12 cellular contexts compared by ENCODE assay signal in the genomic region with DNA sequence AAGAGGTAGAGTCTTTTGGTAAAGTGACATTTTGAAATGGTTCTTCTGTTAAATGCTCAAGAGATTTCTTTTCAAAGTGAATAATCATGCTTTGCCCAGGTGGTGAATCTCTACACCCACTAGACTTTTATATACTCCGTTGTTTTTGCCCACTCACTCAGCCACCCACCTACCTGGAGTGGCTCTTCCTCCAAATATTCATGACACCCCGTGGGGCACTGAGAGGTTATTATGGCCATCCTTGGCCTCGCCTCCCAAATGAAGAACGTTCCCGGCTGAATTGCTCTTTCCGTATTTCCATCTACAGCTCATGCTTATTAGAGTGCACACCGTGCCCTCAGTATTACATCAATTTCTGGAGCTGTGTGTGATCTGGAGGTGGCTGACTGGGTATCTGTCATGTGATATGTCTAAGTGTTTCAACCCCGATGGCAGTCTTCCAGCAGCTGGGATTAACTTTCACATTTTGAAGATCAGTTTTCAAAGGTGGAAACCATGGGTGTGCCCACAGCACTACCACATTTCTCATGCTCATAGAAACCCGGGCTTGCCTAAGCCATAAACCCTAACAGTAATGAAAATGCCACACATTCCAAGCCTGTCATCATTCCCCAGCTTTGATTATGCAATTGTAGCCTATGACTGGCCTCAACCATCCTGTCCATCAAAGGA.
A peak's percentile ranks its signal among the peaks of the same experiment; 100 is the strongest.
DNase-seq lines count a peak whose midpoint lies in the region; ATAC-seq and TF ChIP-seq lines count a peak whose summit lies in the region.
"Had no signal": no experiment of that assay in that cellular context is flagged by ENCODE, and none has a peak within 500 bp of the region (broad histone marks: within the 10 kb centered on the region; RNA-seq: fewer than 3 reads in every experiment).

No MANE protein-coding gene starts in this region.

- H3K27me3 Mint-ChIP-seq in nephron progenitor cell (ENCODE audit: low read depth, poor library complexity) = no peaks in the 10 kb centered on the region
- H3K27me3 Mint-ChIP-seq: CD8-positive, alpha-beta memory T cell; progenitor cell of endocrine pancreas had no signal

- H3K4me3 Mint-ChIP-seq in nephron progenitor cell = no peak overlapping the region
- H3K4me3 Mint-ChIP-seq: CD8-positive, alpha-beta memory T cell had no signal

- no peak overlapping the region for H3K27ac Mint-ChIP-seq in nephron progenitor cell
- H3K27ac Mint-ChIP-seq: CD8-positive, alpha-beta memory T cell; progenitor cell of endocrine pancreas had no signal

- ATAC-seq in HG02973 (IDR thresholded peaks at IDR 0.05; ENCODE audit: unreplicated experiment) = no peak

- no peak for TF ChIP-seq CTCF in kidney epithelial cell (IDR thresholded peaks at IDR 0.05; ENCODE audit: insufficient read depth, low read length, poor library complexity, severe bottlenecking)
- TF ChIP-seq CTCF in nephron progenitor cell (IDR thresholded peaks at IDR 0.05) = no peak

- DNase-seq in AG08396 (ENCODE audit: low spot score) = peak; percentile 22
- DNase-seq in HT1080 (ENCODE audit: low read depth) = peak; percentile 91
- DNase-seq in SJCRH30 = peak; percentile 73 to 76
- peak; percentile 81 for DNase-seq in kidney epithelial cell (ENCODE audit: low read depth)
- DNase-seq in activated CD4-positive, CD25-positive, alpha-beta regulatory T cell treated with anti-CD3 and anti-CD28 coated beads, Interleukin-2, amount 50 U/mL, for 72 hours = no peak
- DNase-seq in nephron progenitor cell = no peak
- DNase-seq in amniotic stem cell (lab: John Stamatoyannopoulos, UW) = no peak
- DNase-seq: CD8-positive, alpha-beta memory T cell; SIG-M5; stimulated activated naive CD4-positive, alpha-beta T cell treated with Interleukin-2 at 50 U/mL for 16 hours had no signal

- H3K36me3 Mint-ChIP-seq in nephron progenitor cell (ENCODE audit: low read depth) = no peaks in the 10 kb centered on the region
- H3K36me3 Mint-ChIP-seq: CD8-positive, alpha-beta memory T cell had no signal

- no peak overlapping the region for H3K4me3 ChIP-seq in SJCRH30
- no peak overlapping the region for H3K4me3 ChIP-seq in kidney epithelial cell (ENCODE audit: low read depth, low read length)

- H3K9me3 ChIP-seq in SJCRH30 (replicated peaks) = 0 out of 2 replicates have a peak, but pooled peaks cover 3% of the 10 kb centered on the region

- H3K9me3 Mint-ChIP-seq in nephron progenitor cell = peaks cover 11% of the 10 kb centered on the region

- H3K36me3 ChIP-seq in SJCRH30 = no peaks in the 10 kb centered on the region
- H3K36me3 ChIP-seq in kidney epithelial cell (ENCODE audit: control insufficient read depth, insufficient read depth, low read length) = no peaks in the 10 kb centered on the region

- H3K4me1 Mint-ChIP-seq in nephron progenitor cell = peaks cover 8% of the 10 kb centered on the region
- H3K4me1 Mint-ChIP-seq: CD8-positive, alpha-beta memory T cell had no signal

- H3K27me3 ChIP-seq in SJCRH30 = no peaks in the 10 kb centered on the region
- H3K27me3 ChIP-seq in kidney epithelial cell (ENCODE audit: control insufficient read depth, insufficient read depth, low read length) = no peaks in the 10 kb centered on the region

- H3K27ac ChIP-seq in SJCRH30 = no peak overlapping the region

- peaks cover 26% of the 10 kb centered on the region for H3K4me1 ChIP-seq in SJCRH30

Comparison
In these comparisons a context has a peak if more than half of its experiments do, and no peak if none do; other contexts are left out.
1. DNase-seq: peak in AG08396 (single experiment), HT1080 (single experiment), SJCRH30 (2 of 2) and kidney epithelial cell (single experiment); none in activated CD4-positive, CD25-positive, alpha-beta regulatory T cell treated with anti-CD3 and anti-CD28 coated beads, Interleukin-2, amount 50 U/mL, for 72 hours (single experiment), nephron progenitor cell (single experiment) and amniotic stem cell (single experiment).